In the genomic region with DNA sequence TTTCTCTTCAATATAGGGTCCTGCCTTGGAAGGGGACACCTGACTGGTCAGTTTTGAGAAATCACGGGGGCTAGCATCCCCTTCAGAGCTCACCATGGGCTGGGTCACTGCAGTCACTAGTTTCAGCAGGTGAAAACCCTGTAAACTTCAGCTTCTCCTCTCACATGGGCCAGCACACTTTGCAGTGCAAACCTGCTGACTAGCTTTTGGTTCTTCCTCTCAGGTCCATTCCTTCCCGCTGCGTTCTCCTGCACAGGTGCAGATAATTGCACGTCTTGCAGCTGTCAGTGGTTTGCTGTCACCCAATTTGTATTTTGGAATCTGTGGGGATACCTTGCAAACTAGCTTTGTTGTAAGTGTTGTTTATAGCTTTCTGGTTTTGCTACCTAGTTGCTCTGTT, we compare ENCODE assay signal across 15 cellular contexts.
DNase-seq lines count a peak whose midpoint lies in the region; ATAC-seq, FAIRE-seq and TF ChIP-seq lines count a peak whose summit lies in the region.
"Had no signal": no experiment of that assay in that cellular context is flagged by ENCODE, and none has a peak within 500 bp of the region (broad histone marks: within the 10 kb centered on the region; RNA-seq: fewer than 3 reads in every experiment).

No MANE protein-coding gene starts in this region.

- H3K79me2 ChIP-seq in K562 (ENCODE audit: control insufficient read depth, insufficient read depth, low read length) (no peaks in the 10 kb centered on the region), trophoblast cell (ENCODE audit: control insufficient read depth, insufficient read depth, low read length, poor library complexity) (no peaks in the 10 kb centered on the region)

- CTCF ChIA-PET in K562 (lab: Yijun Ruan, JAX; ENCODE audit: low intra/inter-chr PET ratio) = no interaction called here

- no peak overlapping the region for H3K18ac ChIP-seq in trophoblast cell (ENCODE audit: low read length)

- H3K4ac ChIP-seq in trophoblast cell (ENCODE audit: low read depth, low read length) = no peak overlapping the region

- no peak for TF ChIP-seq RAD21 in K562 (CRISPR knock-in tag; conservative IDR thresholded peaks at IDR 0.05 in 1 of 2, IDR thresholded peaks at IDR 0.05 in 1 of 2)

- in situ Hi-C loops in K562 (cut with MboI) = no loop called here

- H3K9me1 ChIP-seq in K562 (ENCODE audit: control insufficient read depth, insufficient read depth, low read length) = no peaks in the 10 kb centered on the region

- no peak overlapping the region for H2AK5ac ChIP-seq in trophoblast cell (ENCODE audit: low read length)

- no peak overlapping the region for H3K27ac ChIP-seq in K562 (ENCODE audit: extremely low read depth, low read depth, low read length)
- no peak overlapping the region for H3K27ac ChIP-seq in trophoblast cell (ENCODE audit: low read depth, low read length)
- H3K27ac ChIP-seq: HL-60 had no signal

- H4K12ac ChIP-seq in trophoblast cell (ENCODE audit: low read depth, low read length) = no peak overlapping the region

- H2BK5ac ChIP-seq in trophoblast cell (ENCODE audit: low read depth, low read length, poor library complexity) = no peak overlapping the region

- no peaks in the 10 kb centered on the region for H4K20me1 ChIP-seq in K562 (replicated peaks; ENCODE audit: control insufficient read depth, insufficient read depth, low read length)

- H3K4me2 ChIP-seq in K562 (ENCODE audit: insufficient read depth, low read length) (no peak overlapping the region), trophoblast cell (ENCODE audit: low read length) (no peak overlapping the region)

- H3K27me3 ChIP-seq in K562 (ENCODE audit: control insufficient read depth in 2 of 2, insufficient read depth in 2 of 2, low read length in 2 of 2) (peaks cover 28 to 33% of the 10 kb centered on the region in 2 experiments), trophoblast cell (ENCODE audit: insufficient read depth, low read length) (no peaks in the 10 kb centered on the region)

- ATAC-seq in K562 = no peak
- ATAC-seq: HCT116 had no signal

- H3K9me3 ChIP-seq in K562 (replicated peaks; ENCODE audit: control insufficient read depth, insufficient read depth, low read depth, low read length) (no peaks in the 10 kb centered on the region), trophoblast cell (ENCODE audit: insufficient read depth, low read depth, low read length) (no peaks in the 10 kb centered on the region)

- no peak overlapping the region for H3K9ac ChIP-seq in K562 (ENCODE audit: insufficient read depth in 1 of 2, low read depth in 2 of 2, low read length in 2 of 2)
- H3K9ac ChIP-seq in trophoblast cell (ENCODE audit: low read length) = no peak overlapping the region

- H3K4me3 ChIP-seq in K562 (no peak overlapping the region), trophoblast cell (ENCODE audit: low read depth, low read length) (no peak overlapping the region)

- H3K23ac ChIP-seq in trophoblast cell (ENCODE audit: low read length) = peak overlapping the region; percentile 42

- H2BK120ac ChIP-seq in trophoblast cell (ENCODE audit: insufficient read depth, low read length, poor library complexity) = no peak overlapping the region

- peak; percentile 6 for FAIRE-seq in K562 (lab: Jason Lieb, UNC)
- FAIRE-seq: A204.1, H54 had no signal

- TF ChIP-seq CTCF in GM20000 (IDR thresholded peaks at IDR 0.05; ENCODE audit: extremely low read depth, missing control alignments) (no peak), K562 (IDR thresholded peaks at IDR 0.05 in 2 of 3, conservative IDR thresholded peaks at IDR 0.05 in 1 of 3; ENCODE audit: insufficient read depth in 2 of 3, low read depth in 1 of 3, low read length in 3 of 3) (no peak)

- WGBS in K562 (ENCODE audit: insufficient coverage, low coverage, missing lambda C conversion rate) = 0% methylated on average over 4 of the region's 4 CpGs
- no CpG with 5 or more reads among the region's 4 CpGs for WGBS in trophoblast cell (ENCODE audit: extremely low coverage, insufficient coverage, insufficient read length)

- TF ChIP-seq POLR2A in K562 (conservative IDR thresholded peaks at IDR 0.05) = no peak

- H3K4me1 ChIP-seq in K562 (replicated peaks in 1 of 2; ENCODE audit: control insufficient read depth in 2 of 2, insufficient read depth in 2 of 2, low read length in 2 of 2) = no peaks in the 10 kb centered on the region
- no peaks in the 10 kb centered on the region for H3K4me1 ChIP-seq in trophoblast cell (ENCODE audit: control insufficient read depth in 1 of 2, insufficient read depth in 2 of 2, low read length in 2 of 2)

- POLR2A ChIA-PET in K562 (lab: Yijun Ruan, JAX) = interaction anchor here (0.7 to 1.0 kb wide), 5 partner anchors 9 to 1222 kb away, joined by 3 to 4 read pairs (median 3); no protein-coding TSS in a partner anchor

- H3K36me3 ChIP-seq in K562 (ENCODE audit: control insufficient read depth, insufficient read depth, low read length) (no peaks in the 10 kb centered on the region), trophoblast cell (ENCODE audit: control insufficient read depth in 1 of 2, insufficient read depth in 2 of 2, low read length in 2 of 2) (no peaks in the 10 kb centered on the region)

- no peak overlapping the region for H2AFZ ChIP-seq in K562 (ENCODE audit: low read depth, low read length)
- no peak overlapping the region for H2AFZ ChIP-seq in trophoblast cell (ENCODE audit: insufficient read depth, low read length, poor library complexity)

- DNase-seq in GM20000 (ENCODE audit: low spot score) = peak; percentile 3
- DNase-seq in NCI-H1417 (lab: John Stamatoyannopoulos, UW) = peak in 2 of 3 experiments; percentile 44 to 80
- no peak for DNase-seq in K562 (ENCODE audit: extremely low read depth in 1 of 4, low spot score in 3 of 4)
- no peak for DNase-seq in trophoblast cell
- no peak for DNase-seq in kidney glomerular epithelial cell (lab: John Stamatoyannopoulos, UW)
- no peak for DNase-seq in NOMO-1 treated with DMSO at 0.1 percent for 48 hours (lab: John Stamatoyannopoulos, UW; ENCODE audit: unreplicated experiment)
- no peak for DNase-seq in NCI-H510A treated with DMSO at 0.1 percent for 48 hours (lab: John Stamatoyannopoulos, UW)
- DNase-seq: C1 segment of cervical spinal cord; Calu3; CD4-positive, alpha-beta T cell; DMS 273 treated with DMSO at 0.1 percent for 48 hours had no signal

- no peaks in the 10 kb centered on the region for H3K79me1 ChIP-seq in trophoblast cell (ENCODE audit: low read length)

- no peak for TF ChIP-seq EP300 in K562 (IDR thresholded peaks at IDR 0.05; ENCODE audit: low read length)

- intact Hi-C loops in K562 (cut with micrococcal nuclease) = no loop called here

- no peak overlapping the region for H3K14ac ChIP-seq in trophoblast cell (ENCODE audit: low read length)

- no peak overlapping the region for H4K8ac ChIP-seq in trophoblast cell (ENCODE audit: low read depth, low read length)

- no peak overlapping the region for H4K91ac ChIP-seq in trophoblast cell (ENCODE audit: low read depth, low read length)

- BruUV-seq in K562 (replicated peaks; lab: Mats Ljungman, UMichigan) = no TSS peak

- no peak overlapping the region for H2BK12ac ChIP-seq in trophoblast cell (ENCODE audit: low read length)

TF ChIP-seq in K562, 482 proteins besides CTCF, POLR2A, EP300 and RAD21 (continues in another document):
- TF ChIP-seq RBM34 (IDR thresholded peaks at IDR 0.05; ENCODE audit: borderline replicate concordance, insufficient read depth, low read length) (no peak), ZNF609 (CRISPR knock-in tag; IDR thresholded peaks at IDR 0.05; ENCODE audit: borderline replicate concordance) (no peak), BRCA1 (IDR thresholded peaks at IDR 0.05) (no peak), BRCA1 (CRISPR knock-in tag; IDR thresholded peaks at IDR 0.05) (no peak), ZNF695 (CRISPR knock-in tag; IDR thresholded peaks at IDR 0.05) (no peak), MAFK (IDR thresholded peaks at IDR 0.05; ENCODE audit: low read length) (no peak), MCM2 (IDR thresholded peaks at IDR 0.05; ENCODE audit: low read depth) (no peak), SAFB (IDR thresholded peaks at IDR 0.05; ENCODE audit: borderline replicate concordance, low read depth, low read length) (no peak), ZFPM2 (CRISPR knock-in tag; IDR thresholded peaks at IDR 0.05) (no peak), RFX1 (IDR thresholded peaks at IDR 0.05) (no peak)

Comparison
In these comparisons a context has a peak if more than half of its experiments do, and no peak if none do; other contexts are left out.
1. DNase-seq: peak in GM20000 (single experiment) and NCI-H1417 (2 of 3); none in K562 (0 of 4), trophoblast cell (0 of 2), kidney glomerular epithelial cell (single experiment), NOMO-1 treated with DMSO at 0.1 percent for 48 hours (single experiment) and NCI-H510A treated with DMSO at 0.1 percent for 48 hours (single experiment).